In the genomic region with DNA sequence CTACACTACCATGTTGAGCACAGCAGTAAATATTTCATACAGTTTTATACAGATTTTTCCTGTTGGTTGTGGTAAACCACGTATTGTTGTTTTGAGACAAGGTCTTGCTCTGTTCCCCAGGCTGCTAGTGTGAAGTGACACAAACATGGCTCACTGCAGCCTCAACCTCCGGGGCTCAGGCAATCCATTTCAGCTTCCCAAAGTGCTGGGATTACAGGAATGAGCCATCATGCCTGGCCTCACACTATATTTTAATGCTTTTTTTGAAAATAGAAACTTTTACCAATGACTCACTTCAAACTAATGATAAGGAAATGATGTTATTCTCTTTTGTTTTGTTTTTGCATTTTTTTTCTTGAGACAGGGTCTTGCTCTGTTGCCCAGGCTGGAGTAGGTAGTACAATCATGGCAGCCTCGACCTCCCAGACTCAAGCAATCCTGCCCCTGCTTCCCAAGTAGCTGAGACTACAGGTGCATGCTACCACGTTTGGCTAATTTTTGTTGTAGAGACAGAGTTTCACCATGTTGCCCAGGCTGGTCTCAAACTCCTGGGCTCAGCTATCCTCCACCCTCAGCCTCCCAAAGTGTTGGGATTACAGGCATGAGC, we compare ENCODE assay signal across 14 cellular contexts.
"Had no signal": no experiment of that assay in that cellular context is flagged by ENCODE, and none has a peak within 500 bp of the region (broad histone marks: within the 10 kb centered on the region; RNA-seq: fewer than 3 reads in every experiment).

No MANE protein-coding gene starts in this region.

- H3K36me3 ChIP-seq: gastrocnemius medialis, left lung, thoracic aorta had no signal

- H3K27ac Mint-ChIP-seq: activated naive CD8-positive, alpha-beta T cell treated with anti-CD3 and anti-CD28 coated beads for 36 hours; nephron; stimulated activated naive CD8-positive, alpha-beta T cell treated with anti-CD3 and anti-CD28 coated beads, Interleukin-15, amount 100 ng/mL, for 72 hours had no signal

- H3K27me3 Mint-ChIP-seq: activated naive CD8-positive, alpha-beta T cell treated with anti-CD3 and anti-CD28 coated beads for 36 hours; stimulated activated naive CD8-positive, alpha-beta T cell treated with anti-CD3 and anti-CD28 coated beads, Interleukin-15, amount 100 ng/mL, for 72 hours had no signal

- H3K9me3 Mint-ChIP-seq: activated naive CD8-positive, alpha-beta T cell treated with anti-CD3 and anti-CD28 coated beads for 36 hours; nephron; stimulated activated naive CD8-positive, alpha-beta T cell treated with anti-CD3 and anti-CD28 coated beads, Interleukin-15, amount 100 ng/mL, for 72 hours had no signal

- H3K4me3 Mint-ChIP-seq: activated naive CD8-positive, alpha-beta T cell treated with anti-CD3 and anti-CD28 coated beads for 36 hours; nephron; stimulated activated naive CD8-positive, alpha-beta T cell treated with anti-CD3 and anti-CD28 coated beads, Interleukin-15, amount 100 ng/mL, for 72 hours had no signal

- DNase-seq: activated CD4-positive, alpha-beta T cell treated with anti-CD3 and anti-CD28 coated beads, Interleukin-2, amount 50 U/mL, for 4 hours; activated CD4-positive, CD25-positive, alpha-beta regulatory T cell treated with anti-CD3 and anti-CD28 coated beads, Interleukin-2, amount 50 U/mL, for 72 hours; activated gamma-delta T cell; activated naive CD8-positive, alpha-beta T cell treated with anti-CD3 and anti-CD28 coated beads for 36 hours; activated T-cell treated with anti-CD3 and anti-CD28 coated beads, Interleukin-2, amount 50 U/mL, for 1 hour; anterior cingulate cortex; gastrocnemius medialis; left lung; stimulated activated CD4-positive, alpha-beta T cell treated with anti-CD3 and anti-CD28 coated beads, Interleukin-15, amount 100 ng/mL, for 24 hours; stimulated activated CD4-positive, alpha-beta T cell treated with anti-CD3 and anti-CD28 coated beads, Interleukin-4, amount 100 ng/mL, for 4 hours; stimulated activated naive CD8-positive, alpha-beta T cell treated with anti-CD3 and anti-CD28 coated beads, Interleukin-15, amount 100 ng/mL, for 72 hours had no signal

- FAIRE-seq: keratinocyte had no signal

- H3K9me3 ChIP-seq: gastrocnemius medialis, left lung, thoracic aorta had no signal

- H3K4me3 ChIP-seq: gastrocnemius medialis, left lung, thoracic aorta had no signal

- H3K27ac ChIP-seq: left lung, thoracic aorta had no signal

- H3K36me3 Mint-ChIP-seq: activated naive CD8-positive, alpha-beta T cell treated with anti-CD3 and anti-CD28 coated beads for 36 hours had no signal

- H3K27me3 ChIP-seq: gastrocnemius medialis, left lung had no signal

- H3K4me1 Mint-ChIP-seq: nephron had no signal

- ATAC-seq: gastrocnemius medialis; left lung; stimulated activated naive CD8-positive, alpha-beta T cell treated with anti-CD3 and anti-CD28 coated beads, Interleukin-15, amount 100 ng/mL, for 72 hours had no signal
